In genomic region chr1:89546934-89547562, GRCh38 we compare ENCODE assay signal across 15 cellular contexts. TPM values are rescaled to one million over a fixed set of nuclear protein-coding genes. Genes with fewer than 3 reads are reported as not detected.
DNase-seq lines count a peak whose midpoint lies in the region; ATAC-seq and TF ChIP-seq lines count a peak whose summit lies in the region.
"Had no signal": no experiment of that assay in that cellular context is flagged by ENCODE, and none has a peak within 500 bp of the region (broad histone marks: within the 10 kb centered on the region; RNA-seq: fewer than 3 reads in every experiment).

No MANE protein-coding gene starts in this region.

- no peak for TF ChIP-seq POLR2A in Peyer's patch (IDR thresholded peaks at IDR 0.05)

- H3K27ac ChIP-seq in RWPE2 (ENCODE audit: poor library complexity, severe bottlenecking) (peak overlapping the region; percentile 58), cingulate gyrus (ENCODE audit: low read depth, low read length) (peak overlapping the region; percentile 73), smooth muscle cell (ENCODE audit: low read depth) (peak overlapping the region; percentile 17), Peyer's patch (no peak overlapping the region)

- peaks cover 76% of the 10 kb centered on the region for H3K4me1 Mint-ChIP-seq in activated CD4-positive, alpha-beta T cell treated with anti-CD3 and anti-CD28 coated beads, Interleukin-2, amount 10 ng/mL, durations not matched to agents 24 days and 14 days

- intact Hi-C loops in activated CD4-positive, alpha-beta T cell treated with anti-CD3 and anti-CD28 coated beads, Interleukin-2, amount 10 ng/mL, durations not matched to agents 24 days and 14 days (cut with micrococcal nuclease) = loop anchor here (1.0 to 10.0 kb wide), 5 partner anchors 9 to 506 kb away; partner anchors contain the start of gene GBP5

- no peaks in the 10 kb centered on the region for H3F3A ChIP-seq in smooth muscle cell (ENCODE audit: low read depth)

- peaks cover 56% of the 10 kb centered on the region for H3K36me3 Mint-ChIP-seq in activated CD4-positive, alpha-beta T cell treated with anti-CD3 and anti-CD28 coated beads, Interleukin-2, amount 10 ng/mL, durations not matched to agents 24 days and 14 days (ENCODE audit: low read depth)

- no peaks in the 10 kb centered on the region for H3K27me3 ChIP-seq in RWPE2 (ENCODE audit: insufficient read depth, poor library complexity, severe bottlenecking)
- H3K27me3 ChIP-seq in smooth muscle cell (ENCODE audit: low read depth) = no peaks in the 10 kb centered on the region
- H3K27me3 ChIP-seq in Peyer's patch = no peaks in the 10 kb centered on the region

- peak overlapping the region; percentile 92 for H3K27ac Mint-ChIP-seq in activated CD4-positive, alpha-beta T cell treated with anti-CD3 and anti-CD28 coated beads, Interleukin-2, amount 10 ng/mL, durations not matched to agents 24 days and 14 days
- H3K27ac Mint-ChIP-seq: IgD-negative memory B cell had no signal

- H3K4me1 ChIP-seq in RWPE2 (ENCODE audit: insufficient read depth, poor library complexity, severe bottlenecking) (peaks cover 45% of the 10 kb centered on the region), smooth muscle cell (ENCODE audit: low read depth) (peaks cover 11% of the 10 kb centered on the region), Peyer's patch (peaks cover 0 to under 1% (median 0%) of the 10 kb centered on the region in 4 donors)

- no peak for TF ChIP-seq CTCF in RWPE2 (IDR thresholded peaks at IDR 0.05; ENCODE audit: poor library complexity, severe bottlenecking)
- TF ChIP-seq CTCF in smooth muscle cell (IDR thresholded peaks at IDR 0.05; ENCODE audit: borderline replicate concordance, insufficient read depth, poor library complexity, severe bottlenecking) = no peak
- no peak for TF ChIP-seq CTCF in Peyer's patch (IDR thresholded peaks at IDR 0.05)

- peaks cover 2% of the 10 kb centered on the region for H3K27me3 Mint-ChIP-seq in activated CD4-positive, alpha-beta T cell treated with anti-CD3 and anti-CD28 coated beads, Interleukin-2, amount 10 ng/mL, durations not matched to agents 24 days and 14 days
- H3K27me3 Mint-ChIP-seq: activated CD8-positive, alpha-beta memory T cell treated with anti-CD3 and anti-CD28 coated beads, Interleukin-2, amount 10 ng/mL, durations not matched to agents 7 days and 5 days; CD4-positive, alpha-beta T cell; IgD-negative memory B cell had no signal

- ATAC-seq in RWPE2 (ENCODE audit: low read depth) (no peak; the same call in 2 of the 3 replicates), GM21737 (IDR thresholded peaks at IDR 0.05; ENCODE audit: unreplicated experiment) (no peak)
- ATAC-seq: Right ventricle myocardium inferior had no signal

- H3K4me3 Mint-ChIP-seq in activated CD4-positive, alpha-beta T cell treated with anti-CD3 and anti-CD28 coated beads, Interleukin-2, amount 10 ng/mL, durations not matched to agents 24 days and 14 days = peak overlapping the region; percentile 15
- H3K4me3 Mint-ChIP-seq: activated CD8-positive, alpha-beta memory T cell treated with anti-CD3 and anti-CD28 coated beads, Interleukin-2, amount 10 ng/mL, durations not matched to agents 7 days and 5 days; CD4-positive, alpha-beta T cell; IgD-negative memory B cell; T-helper 1 cell treated with Interleukin-12 subunit alpha and Interleukin-12 subunit beta and Interleukin-4 antibody, amounts not matched to agents 30 μg/mL and 1 μg/mL, for 36 hours had no signal

- no peak overlapping the region for H2AFZ ChIP-seq in smooth muscle cell (ENCODE audit: low read depth)

- H3K36me3 ChIP-seq in RWPE2 (ENCODE audit: low read depth) = no peaks in the 10 kb centered on the region
- no peaks in the 10 kb centered on the region for H3K36me3 ChIP-seq in smooth muscle cell (ENCODE audit: low read depth)
- no peaks in the 10 kb centered on the region for H3K36me3 ChIP-seq in Peyer's patch

- H4K20me1 ChIP-seq in smooth muscle cell (ENCODE audit: low read depth) = no peaks in the 10 kb centered on the region

- peak overlapping the region; percentile 6 for H3K4me2 ChIP-seq in smooth muscle cell

- peak; percentile 40 for DNase-seq in activated CD4-positive, alpha-beta T cell treated with anti-CD3 and anti-CD28 coated beads, Interleukin-2, amount 10 ng/mL, durations not matched to agents 24 days and 14 days
- no peak for DNase-seq in activated CD4-positive, alpha-beta T cell treated with anti-CD3 and anti-CD28 coated beads for 1 hour
- DNase-seq in RWPE2 (ENCODE audit: low spot score) (no peak), smooth muscle cell (lab: John Stamatoyannopoulos, UW; ENCODE audit: unreplicated experiment) (no peak), Peyer's patch (no peak), OCI-M2 (lab: John Stamatoyannopoulos, UW; ENCODE audit: unreplicated experiment) (no peak)
- DNase-seq: activated CD8-positive, alpha-beta memory T cell treated with anti-CD3 and anti-CD28 coated beads, Interleukin-2, amount 10 ng/mL, durations not matched to agents 7 days and 5 days; CD4-positive, alpha-beta T cell; NCI-H1048; stimulated activated CD4-positive, alpha-beta T cell treated with anti-CD3 and anti-CD28 coated beads, Interleukin-4, amount 100 ng/mL, for 1 hour had no signal

- H3K9ac ChIP-seq in smooth muscle cell (ENCODE audit: low read depth) = no peak overlapping the region

- no peaks in the 10 kb centered on the region for H3K9me3 Mint-ChIP-seq in activated CD4-positive, alpha-beta T cell treated with anti-CD3 and anti-CD28 coated beads, Interleukin-2, amount 10 ng/mL, durations not matched to agents 24 days and 14 days
- H3K9me3 Mint-ChIP-seq: CD4-positive, alpha-beta T cell; IgD-negative memory B cell; T-helper 1 cell treated with Interleukin-12 subunit alpha and Interleukin-12 subunit beta and Interleukin-4 antibody, amounts not matched to agents 30 μg/mL and 1 μg/mL, for 36 hours had no signal

- no peaks in the 10 kb centered on the region for H3K79me2 ChIP-seq in smooth muscle cell (ENCODE audit: low read depth)

- no peak overlapping the region for H3K4me3 ChIP-seq in RWPE2 (ENCODE audit: severe bottlenecking)
- H3K4me3 ChIP-seq in smooth muscle cell = no peak overlapping the region
- no peak overlapping the region for H3K4me3 ChIP-seq in Peyer's patch

- no peaks in the 10 kb centered on the region for H3K9me3 ChIP-seq in RWPE2 (ENCODE audit: severe bottlenecking)
- H3K9me3 ChIP-seq in smooth muscle cell (replicated peaks; ENCODE audit: low read depth) = no peaks in the 10 kb centered on the region
- no peaks in the 10 kb centered on the region for H3K9me3 ChIP-seq in Peyer's patch

RNA-seq across cellular contexts. Expression of gene LRRC8B, which starts 22.4 kb away (rescaled TPM):
- total RNA-seq in activated CD4-positive, alpha-beta T cell treated with anti-CD3 and anti-CD28 coated beads, Interleukin-2, amount 10 ng/mL, durations not matched to agents 24 days and 14 days = 74.5 and 76.8 TPM in 2 replicates
- total RNA-seq in smooth muscle cell (3.9 and 4.6 TPM in 2 replicates), Peyer's patch (10 to 100 TPM in 1 of 4 donors, 1 to 10 TPM in 3; 5.0 to 12.1 (median 7.9) TPM)
- polyA plus RNA-seq in smooth muscle cell = 0.98 and 1.5 TPM in 2 replicates

Comparison
In these comparisons a context has a peak if more than half of its experiments do, and no peak if none do; other contexts are left out.
1. H3K27ac ChIP-seq: peak in RWPE2 (single experiment), cingulate gyrus (single experiment) and smooth muscle cell (single experiment); none in Peyer's patch (0 of 4).